ENCODE assay signal across 21 cellular contexts in genomic region chr4:90990298-90990697, GRCh38.
"Had no signal": no experiment of that assay in that cellular context is flagged by ENCODE, and none has a peak within 500 bp of the region (broad histone marks: within the 10 kb centered on the region; RNA-seq: fewer than 3 reads in every experiment).

No MANE protein-coding gene starts in this region.

- DNase-seq: effector CD8-positive, alpha-beta T cell; immature natural killer cell; kidney; left cardiac atrium; left ventricle myocardium inferior; mesenchymal stem cell; mucosa of descending colon; naive thymus-derived CD8-positive, alpha-beta T cell; psoas muscle; retina; right lobe of liver; stimulated activated CD4-positive, alpha-beta T cell treated with anti-CD3 and anti-CD28 coated beads, Interleukin-2, amount 100 ng/mL, for 24 hours; stimulated activated CD4-positive, alpha-beta T cell treated with anti-CD3 and anti-CD28 coated beads, Interleukin-4, amount 100 ng/mL, for 4 hours; stimulated activated naive B cell treated with anti-CD40 and anti-IgM and Interleukin-4, amounts not matched to agents 10 μg/mL and 1 μg/mL and 100 μg/mL, for 72 hours; stimulated activated naive CD8-positive, alpha-beta T cell treated with anti-CD3 and anti-CD28 coated beads, Interleukin-15, amount 100 ng/mL, for 72 hours; transverse colon had no signal

- H3K4me1 Mint-ChIP-seq: immature natural killer cell; naive thymus-derived CD8-positive, alpha-beta T cell; stimulated activated naive B cell treated with anti-CD40 and anti-IgM and Interleukin-4, amounts not matched to agents 10 μg/mL and 1 μg/mL and 100 μg/mL, for 72 hours; stimulated activated naive CD8-positive, alpha-beta T cell treated with anti-CD3 and anti-CD28 coated beads, Interleukin-15, amount 100 ng/mL, for 72 hours had no signal

- H3K4me1 ChIP-seq: psoas muscle, right lobe of liver, transverse colon had no signal

- H3K27me3 Mint-ChIP-seq: naive thymus-derived CD8-positive, alpha-beta T cell; stimulated activated naive B cell treated with anti-CD40 and anti-IgM and Interleukin-4, amounts not matched to agents 10 μg/mL and 1 μg/mL and 100 μg/mL, for 72 hours; stimulated activated naive CD8-positive, alpha-beta T cell treated with anti-CD3 and anti-CD28 coated beads, Interleukin-15, amount 100 ng/mL, for 72 hours had no signal

- H3K27me3 ChIP-seq: neutrophil, right lobe of liver, transverse colon had no signal

- H3K27ac Mint-ChIP-seq: immature natural killer cell; naive thymus-derived CD8-positive, alpha-beta T cell; stimulated activated naive B cell treated with anti-CD40 and anti-IgM and Interleukin-4, amounts not matched to agents 10 μg/mL and 1 μg/mL and 100 μg/mL, for 72 hours; stimulated activated naive CD8-positive, alpha-beta T cell treated with anti-CD3 and anti-CD28 coated beads, Interleukin-15, amount 100 ng/mL, for 72 hours had no signal

- H3K9me3 ChIP-seq: left ventricle myocardium inferior, mucosa of descending colon, neutrophil, psoas muscle, right lobe of liver, thoracic aorta, transverse colon had no signal

- H3K36me3 ChIP-seq: left ventricle myocardium inferior, neutrophil, right lobe of liver, thoracic aorta, transverse colon had no signal

- H3K27ac ChIP-seq: coronary artery, left ventricle myocardium inferior, neutrophil, psoas muscle, right lobe of liver, thoracic aorta, transverse colon had no signal

- H3K4me3 ChIP-seq: coronary artery, left ventricle myocardium inferior, lung, mucosa of descending colon, psoas muscle, right lobe of liver, thoracic aorta, transverse colon had no signal

- H3K36me3 Mint-ChIP-seq: immature natural killer cell; naive thymus-derived CD8-positive, alpha-beta T cell; stimulated activated naive B cell treated with anti-CD40 and anti-IgM and Interleukin-4, amounts not matched to agents 10 μg/mL and 1 μg/mL and 100 μg/mL, for 72 hours had no signal

- H3K4me3 Mint-ChIP-seq: immature natural killer cell; naive thymus-derived CD8-positive, alpha-beta T cell; stimulated activated naive B cell treated with anti-CD40 and anti-IgM and Interleukin-4, amounts not matched to agents 10 μg/mL and 1 μg/mL and 100 μg/mL, for 72 hours; stimulated activated naive CD8-positive, alpha-beta T cell treated with anti-CD3 and anti-CD28 coated beads, Interleukin-15, amount 100 ng/mL, for 72 hours had no signal

- ATAC-seq: esophagus mucosa; mucosa of descending colon; naive thymus-derived CD8-positive, alpha-beta T cell; psoas muscle; right lobe of liver; stimulated activated naive B cell treated with anti-CD40 and anti-IgM and Interleukin-4, amounts not matched to agents 10 μg/mL and 1 μg/mL and 100 μg/mL, for 72 hours; stimulated activated naive CD8-positive, alpha-beta T cell treated with anti-CD3 and anti-CD28 coated beads, Interleukin-15, amount 100 ng/mL, for 72 hours had no signal
